25 cellular contexts compared by ENCODE assay signal in the genomic region with DNA sequence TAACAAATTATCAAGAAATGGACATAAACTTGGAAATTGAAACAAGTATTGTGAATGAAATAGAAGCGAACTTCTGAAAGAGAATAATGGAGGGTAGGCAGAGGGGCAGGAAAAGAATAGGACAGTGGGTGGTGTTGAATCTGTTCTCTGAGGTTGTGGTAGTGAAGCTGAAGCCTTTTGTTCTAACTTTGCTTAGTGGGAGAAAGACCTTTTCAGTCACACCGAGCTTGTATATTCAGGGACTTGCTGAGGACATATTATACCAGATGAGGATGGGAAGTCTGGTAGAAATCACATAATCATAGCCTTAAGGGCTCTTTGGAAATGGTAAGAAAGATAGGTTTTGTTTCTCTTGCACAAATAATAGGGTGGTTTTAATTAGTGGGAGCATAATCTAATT.
"Had no signal": no experiment of that assay in that cellular context is flagged by ENCODE, and none has a peak within 500 bp of the region (broad histone marks: within the 10 kb centered on the region; RNA-seq: fewer than 3 reads in every experiment).

No MANE protein-coding gene starts in this region.

- H3K4me3 ChIP-seq: dorsolateral prefrontal cortex, esophagus muscularis mucosa, gastrocnemius medialis, heart right ventricle, left ventricle myocardium inferior, lower lobe of right lung, sigmoid colon, skin epidermis, stomach, thoracic aorta, transverse colon had no signal

- H3K9me3 ChIP-seq: esophagus muscularis mucosa, gastrocnemius medialis, lower lobe of right lung, sigmoid colon, stomach, thoracic aorta, transverse colon had no signal

- H3K4me1 ChIP-seq: esophagus muscularis mucosa, gastrocnemius medialis, heart right ventricle, left ventricle myocardium inferior, lower lobe of right lung, sigmoid colon, stomach, transverse colon had no signal

- H3K4me1 Mint-ChIP-seq: naive B cell had no signal

- H3K27me3 Mint-ChIP-seq: naive B cell had no signal

- H3K27ac ChIP-seq: dorsolateral prefrontal cortex, epithelial cell of prostate, esophagus muscularis mucosa, gastrocnemius medialis, heart right ventricle, left ventricle myocardium inferior, lower lobe of right lung, sigmoid colon, skin epidermis, stomach, thoracic aorta, transverse colon had no signal

- DNase-seq: cortex of kidney; dorsolateral prefrontal cortex; effector memory CD4-positive, alpha-beta T cell; gastrocnemius medialis; heart right ventricle; hypothalamus; kidney; left cardiac atrium; left ventricle myocardium inferior; lower lobe of right lung; mesenchymal stem cell; naive B cell; posterior cingulate gyrus; sigmoid colon; stimulated activated CD4-positive, alpha-beta T cell treated with anti-CD3 and anti-CD28 coated beads, Interleukin-2, amount 100 ng/mL, for 24 hours; stimulated activated CD4-positive, alpha-beta T cell treated with anti-CD3 and anti-CD28 coated beads, Interleukin-4, amount 100 ng/mL, for 4 hours; stimulated activated naive CD4-positive, alpha-beta T cell; stomach; substantia nigra; transverse colon had no signal

- H3K36me3 ChIP-seq: esophagus muscularis mucosa, gastrocnemius medialis, heart right ventricle, left ventricle myocardium inferior, lower lobe of right lung, sigmoid colon, stomach, thoracic aorta, transverse colon had no signal

- H3K27ac Mint-ChIP-seq: naive B cell, nephron had no signal

- H3K9me3 Mint-ChIP-seq: naive B cell, nephron had no signal

- H3K4me3 Mint-ChIP-seq: naive B cell, nephron had no signal

- ATAC-seq: gastrocnemius medialis, heart right ventricle, left cardiac atrium, lower lobe of right lung had no signal

- H3K27me3 ChIP-seq: esophagus muscularis mucosa, gastrocnemius medialis, heart right ventricle, sigmoid colon, stomach, transverse colon had no signal

- FAIRE-seq: kidney had no signal

- H3K36me3 Mint-ChIP-seq: naive B cell had no signal
